Comparison of ENCODE assay signal across 9 cellular contexts in genomic region chr20:33515569-33516216, GRCh38. TPM values are rescaled to one million over a fixed set of nuclear protein-coding genes. Genes with fewer than 3 reads are reported as not detected.
DNase-seq lines count a peak whose midpoint lies in the region; TF ChIP-seq lines count a peak whose summit lies in the region.
"Had no signal": no experiment of that assay in that cellular context is flagged by ENCODE, and none has a peak within 500 bp of the region (broad histone marks: within the 10 kb centered on the region; RNA-seq: fewer than 3 reads in every experiment).

No MANE protein-coding gene starts in this region.

- POLR2A ChIA-PET in AG04450 (lab: Yijun Ruan, JAX), result no interaction called here

- H3K27ac ChIP-seq in AG04450 (ENCODE audit: low read depth, low read length), result no peak overlapping the region
- no peak overlapping the region for H3K27ac ChIP-seq in ascending aorta

- intact Hi-C loops in ascending aorta (cut with DNase I), result no loop called here

- no peaks in the 10 kb centered on the region for H3K4me1 ChIP-seq in ascending aorta

- CTCF ChIA-PET in AG04450 (lab: Charles Lee), result interaction anchor here (0.6 to 1.7 kb wide), 12 partner anchors 10 to 297 kb away, joined by 3 to 14 read pairs (median 4); no protein-coding TSS in a partner anchor

- TF ChIP-seq CTCF in AG04450 (IDR thresholded peaks at IDR 0.05; ENCODE audit: low read depth, low read length), result peak; percentile 43
- peak; percentile 6 for TF ChIP-seq CTCF in GM12865 (IDR thresholded peaks at IDR 0.05; ENCODE audit: insufficient read depth, low read depth, low read length, missing control alignments)
- peak; percentile 33 for TF ChIP-seq CTCF in fibroblast of the aortic adventitia (IDR thresholded peaks at IDR 0.05; ENCODE audit: insufficient read depth, low read length)
- TF ChIP-seq CTCF in ascending aorta (IDR thresholded peaks at IDR 0.05), result peak in 1 of 3 experiments; percentile 9

- no peaks in the 10 kb centered on the region for H3K27me3 ChIP-seq in AG04450 (ENCODE audit: control insufficient read depth, insufficient read depth, low read length)
- no peaks in the 10 kb centered on the region for H3K27me3 ChIP-seq in ascending aorta

- H3K36me3 ChIP-seq in ascending aorta, result no peaks in the 10 kb centered on the region

- H3K9me3 ChIP-seq in AG04450 (ENCODE audit: control insufficient read depth, insufficient read depth, low read length) (no peaks in the 10 kb centered on the region), ascending aorta (no peaks in the 10 kb centered on the region)

- DNase-seq in AG04450 (ENCODE audit: low read depth, low spot score) (no peak), GM12865 (ENCODE audit: low read depth) (no peak), RPMI7951 (ENCODE audit: low read depth) (peak; percentile 11), fibroblast of the aortic adventitia (ENCODE audit: low read depth) (no peak), NCI-H345 (lab: John Stamatoyannopoulos, UW) (no peak), HuH-7 (ENCODE audit: low spot score) (no peak), ascending aorta (ENCODE audit: low spot score in 2 of 2) (no peak)
- DNase-seq in activated CD8-positive, alpha-beta memory T cell treated with anti-CD3 and anti-CD28 coated beads, Interleukin-2, amount 50 U/mL, for 4 hours, result no peak
- DNase-seq: T-helper 9 cell had no signal

- no peak overlapping the region for H3K4me3 ChIP-seq in AG04450 (ENCODE audit: low read depth, low read length)
- no peak overlapping the region for H3K4me3 ChIP-seq in GM12865 (ENCODE audit: low read depth, low read length)
- no peak overlapping the region for H3K4me3 ChIP-seq in fibroblast of the aortic adventitia (ENCODE audit: low read depth, low read length)
- H3K4me3 ChIP-seq in ascending aorta, result no peak overlapping the region

RNA-seq across cellular contexts. Expression of gene CBFA2T2, which starts 25.8 kb away (rescaled TPM):
- polyA plus RNA-seq in AG04450 (2011; rRNA removed), result 10.2 and 11.3 TPM in 2 replicates
- polyA minus RNA-seq in AG04450 (2011; rRNA and poly(A)+ RNA removed), result 15.8 and 16.7 TPM in 2 replicates
- 7.7 and 8.7 TPM in 2 replicates for total RNA-seq in RPMI7951 (2014; rRNA removed; shearing (Covaris generic))
- total RNA-seq in fibroblast of the aortic adventitia (ENCODE audit: low replicate concordance) (7.6 and 11.7 TPM in 2 replicates), ascending aorta (22.4 TPM)
